1 cellular context compared by ENCODE assay signal in genomic region chr9:133133680-133134418, GRCh38.
A peak's percentile ranks its signal among the peaks of the same experiment; 100 is the strongest.
TF ChIP-seq lines count a peak whose summit lies in the region.

No MANE protein-coding gene starts in this region.

TF ChIP-seq in GM12878, 131 proteins besides CTCF, POLR2A, EP300 and RAD21 (continued from another document):
- no peak for TF ChIP-seq PRDM15 (CRISPR knock-in tag; IDR thresholded peaks at IDR 0.05)
- no peak for TF ChIP-seq ZNF592 (IDR thresholded peaks at IDR 0.05)
- no peak for TF ChIP-seq STAT1 (conservative IDR thresholded peaks at IDR 0.05)
- no peak for TF ChIP-seq SUZ12 (IDR thresholded peaks at IDR 0.05; ENCODE audit: unreplicated experiment)
- TF ChIP-seq EED (IDR thresholded peaks at IDR 0.05; ENCODE audit: low read depth) = peak; percentile 71
- peak; percentile 33; the same call in 1 of the 2 replicates for TF ChIP-seq HCFC1 (IDR thresholded peaks at IDR 0.05; ENCODE audit: low read length)
- TF ChIP-seq MXI1 (IDR thresholded peaks at IDR 0.05; ENCODE audit: low read depth, low read length) = peak; percentile 96
- peak; percentile 76 for TF ChIP-seq SP1 (IDR thresholded peaks at IDR 0.05; ENCODE audit: low read depth, low read length)
- TF ChIP-seq NFXL1 (IDR thresholded peaks at IDR 0.05; ENCODE audit: borderline replicate concordance) = no peak
- TF ChIP-seq IKZF1 (conservative IDR thresholded peaks at IDR 0.05) = peak; percentile 88
- TF ChIP-seq ATF3 (IDR thresholded peaks at IDR 0.05; ENCODE audit: borderline replicate concordance, extremely low read depth, low read depth, low read length) = no peak
- no peak; the same call in 1 of the 2 replicates for TF ChIP-seq YY1 (IDR thresholded peaks at IDR 0.05; ENCODE audit: low read depth, low read length)
- TF ChIP-seq CBX3 (IDR thresholded peaks at IDR 0.05; ENCODE audit: borderline replicate concordance, low read depth) = no peak
- TF ChIP-seq FOS (IDR thresholded peaks at IDR 0.05; ENCODE audit: borderline replicate concordance, extremely low read depth, insufficient read length) = no peak
- peak; percentile 93 for TF ChIP-seq IRF4 (IDR thresholded peaks at IDR 0.05; ENCODE audit: low read depth, low read length)
- peak; percentile 87 for TF ChIP-seq SIN3A (IDR thresholded peaks at IDR 0.05; ENCODE audit: low read depth, low read length)
- peak; percentile 70; the same call in 1 of the 2 replicates for TF ChIP-seq RCOR1 (conservative IDR thresholded peaks at IDR 0.05; ENCODE audit: low read depth, low read length)
